ENCODE assay signal across 10 cellular contexts in the genomic region with DNA sequence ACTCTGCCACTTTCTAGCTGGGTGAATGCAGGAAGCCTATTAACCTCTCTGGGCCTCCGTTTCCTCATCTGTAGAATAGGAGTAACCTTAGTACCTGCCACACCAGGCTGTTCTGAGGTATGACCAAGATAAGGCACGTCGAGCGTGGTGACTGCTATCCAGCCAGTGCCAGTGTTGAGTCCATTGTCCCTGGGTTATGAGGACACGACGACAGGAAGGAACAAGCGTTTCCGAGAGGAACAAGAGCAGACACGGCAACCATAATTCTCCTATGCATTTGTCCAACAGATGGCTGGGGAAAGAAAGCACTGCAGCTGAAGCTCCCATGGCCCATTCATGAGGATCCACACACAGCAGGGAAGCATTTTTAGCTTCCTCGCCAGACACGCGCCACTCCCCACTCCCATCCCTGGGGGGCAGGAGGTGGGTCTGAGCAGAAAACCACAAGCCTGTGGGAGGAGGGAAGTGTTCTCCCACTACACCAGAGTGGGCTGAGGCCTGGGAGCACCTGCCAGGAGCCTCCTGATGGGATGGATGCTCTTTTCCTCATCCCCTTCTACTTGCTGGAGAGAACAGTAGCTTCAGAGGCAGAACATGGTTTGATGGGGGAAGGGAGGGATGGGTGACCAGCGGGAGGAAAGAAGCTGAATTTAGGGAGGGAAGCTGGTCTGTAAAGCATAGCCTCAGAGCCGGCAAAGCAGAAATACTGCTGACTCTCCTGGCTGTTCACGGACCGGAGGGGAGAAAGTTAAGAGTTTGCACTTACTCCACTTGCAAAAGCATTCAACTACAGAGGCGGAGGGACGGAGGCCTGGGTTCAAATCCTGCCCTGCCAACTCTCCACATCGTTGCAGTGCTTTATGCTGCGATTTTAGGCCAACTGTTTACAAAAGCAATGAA. TPM values are rescaled to one million over a fixed set of nuclear protein-coding genes. Genes with fewer than 3 reads are reported as not detected.
DNase-seq lines count a peak whose midpoint lies in the region; ATAC-seq, FAIRE-seq and TF ChIP-seq lines count a peak whose summit lies in the region.
"Had no signal": no experiment of that assay in that cellular context is flagged by ENCODE, and none has a peak within 500 bp of the region (broad histone marks: within the 10 kb centered on the region; RNA-seq: fewer than 3 reads in every experiment).

No MANE protein-coding gene starts in this region.

- H3K27ac ChIP-seq in BLaER1 = no peak overlapping the region
- H3K27ac ChIP-seq in HEK293 (ENCODE audit: extremely low read depth, low read depth, low read length) = no peak overlapping the region
- no peak overlapping the region for H3K27ac ChIP-seq in astrocyte (ENCODE audit: low read depth, low read length)

- peaks cover 23% of the 10 kb centered on the region for H3K36me3 Mint-ChIP-seq in astrocyte (ENCODE audit: low read depth, unreplicated experiment)
- H3K36me3 Mint-ChIP-seq in naive thymus-derived CD8-positive, alpha-beta T cell = peaks cover 6 to 35% (median 7%) of the 10 kb centered on the region in 3 donors

- POLR2A ChIA-PET in HEK293 (lab: Yijun Ruan, JAX) = no interaction called here
- POLR2A ChIA-PET in naive thymus-derived CD8-positive, alpha-beta T cell (lab: Charles Lee) = interaction anchor here (0.6 to 9.8 kb wide), 8 partner anchors 8 to 105 kb away, joined by 3 to 141 read pairs (median 14); no protein-coding TSS in a partner anchor

- CTCF ChIA-PET in HEK293 (lab: Yijun Ruan, JAX) = interaction anchor here (1.1 kb wide), 1 partner anchor 109 kb away, joined by 3 read pairs; no protein-coding TSS in a partner anchor

- H3K4me1 Mint-ChIP-seq in astrocyte (ENCODE audit: low read depth, unreplicated experiment) = peaks cover 44% of the 10 kb centered on the region
- peaks cover 49 to 73% (median 71%) of the 10 kb centered on the region in 4 donors for H3K4me1 Mint-ChIP-seq in naive thymus-derived CD8-positive, alpha-beta T cell

- DNase-seq in astrocyte (ENCODE audit: low read depth) (no peak), HuH-7.5 (ENCODE audit: low spot score) (no peak), foreskin melanocyte (no peak)
- no peak for DNase-seq in naive thymus-derived CD8-positive, alpha-beta T cell
- DNase-seq: NCI-H446; stimulated activated CD4-positive, alpha-beta T cell treated with anti-CD3 and anti-CD28 coated beads, Interleukin-2, amount 100 ng/mL, for 48 hours had no signal

- no peak for FAIRE-seq in astrocyte (lab: Jason Lieb, UNC)

- no peak for TF ChIP-seq CTCF in HEK293 (tag by site-specific recombination; IDR thresholded peaks at IDR 0.05)
- TF ChIP-seq CTCF in astrocyte (IDR thresholded peaks at IDR 0.05; ENCODE audit: insufficient read depth, low read depth, low read length) = no peak

- H3K4me3 ChIP-seq in BLaER1 (no peak overlapping the region), HEK293 (ENCODE audit: low read depth, low read length) (no peak overlapping the region), astrocyte (ENCODE audit: insufficient read depth, low read depth, low read length) (peak overlapping the region; percentile 85)

- H2AFZ ChIP-seq in astrocyte (ENCODE audit: low read depth, low read length) = no peak overlapping the region

- peaks cover 5% of the 10 kb centered on the region; the same call in 1 of the 2 replicates for H3K9me3 ChIP-seq in BLaER1
- no peaks in the 10 kb centered on the region for H3K9me3 ChIP-seq in HEK293 (ENCODE audit: control insufficient read depth, insufficient read depth, low read depth, low read length)
- H3K9me3 ChIP-seq in astrocyte (ENCODE audit: insufficient read depth, low read depth, low read length) = no peaks in the 10 kb centered on the region

- no peaks in the 10 kb centered on the region for H3K9me3 Mint-ChIP-seq in astrocyte (ENCODE audit: unreplicated experiment)
- H3K9me3 Mint-ChIP-seq in naive thymus-derived CD8-positive, alpha-beta T cell = no peaks in the 10 kb centered on the region

- no peaks in the 10 kb centered on the region for H3K27me3 Mint-ChIP-seq in astrocyte (ENCODE audit: low read depth, unreplicated experiment)
- H3K27me3 Mint-ChIP-seq in naive thymus-derived CD8-positive, alpha-beta T cell = no peaks in the 10 kb centered on the region

- peak overlapping the region; percentile 4 for H3K27ac Mint-ChIP-seq in astrocyte (ENCODE audit: unreplicated experiment)
- H3K27ac Mint-ChIP-seq in naive thymus-derived CD8-positive, alpha-beta T cell = peak overlapping the region; percentile 32 to 92 (median 86)

- H3K79me2 ChIP-seq in astrocyte (ENCODE audit: insufficient read depth, low read length) = peaks cover 75% of the 10 kb centered on the region

- peaks cover 19% of the 10 kb centered on the region for H3K27me3 ChIP-seq in BLaER1
- H3K27me3 ChIP-seq in astrocyte (ENCODE audit: insufficient read depth, low read length) = no peaks in the 10 kb centered on the region

- H3K36me3 ChIP-seq in BLaER1 (no peaks in the 10 kb centered on the region; the same call in 1 of the 2 replicates), HEK293 (ENCODE audit: control insufficient read depth in 2 of 2, insufficient read depth in 1 of 2, low read length in 2 of 2) (peaks cover 0 to 15% of the 10 kb centered on the region in 2 experiments; a peak in 1 of 3 replicates), astrocyte (ENCODE audit: insufficient read depth, low read length) (peaks cover 22% of the 10 kb centered on the region)

- peak overlapping the region; percentile 97 for H3K4me3 Mint-ChIP-seq in astrocyte (ENCODE audit: unreplicated experiment)
- H3K4me3 Mint-ChIP-seq in naive thymus-derived CD8-positive, alpha-beta T cell = peak overlapping the region; percentile 78 to 97 (median 92)

- ATAC-seq in naive thymus-derived CD8-positive, alpha-beta T cell = no peak
- ATAC-seq in GM18907 (IDR thresholded peaks at IDR 0.05; ENCODE audit: unreplicated experiment) (no peak), HG02798 (IDR thresholded peaks at IDR 0.05; ENCODE audit: poor library complexity, unreplicated experiment) (no peak)

- H3K4me1 ChIP-seq in BLaER1 = peaks cover 71% of the 10 kb centered on the region
- H3K4me1 ChIP-seq in HEK293 (ENCODE audit: control insufficient read depth, insufficient read depth, low read length) = peaks cover 4% of the 10 kb centered on the region; the same call in 1 of the 2 replicates
- peaks cover 27% of the 10 kb centered on the region for H3K4me1 ChIP-seq in astrocyte (ENCODE audit: insufficient read depth, low read length)

- H4K20me1 ChIP-seq in BLaER1 (peaks cover 46% of the 10 kb centered on the region; the same call in 1 of the 2 replicates), astrocyte (ENCODE audit: insufficient read depth, low read length) (peaks cover 74% of the 10 kb centered on the region)

- H3K9ac ChIP-seq in BLaER1 (no peak overlapping the region), astrocyte (ENCODE audit: low read length) (peak overlapping the region; percentile 81)

- H3K4me2 ChIP-seq in BLaER1 = peak overlapping the region; percentile 100
- H3K4me2 ChIP-seq in astrocyte (ENCODE audit: low read length) = peak overlapping the region; percentile 94

TF ChIP-seq in HEK293, 187 proteins besides CTCF, POLR2A, EP300 and RAD21 (continues in another document):
- TF ChIP-seq OSR2 (tag by site-specific recombination; IDR thresholded peaks at IDR 0.05) (0 out of 2 replicates have a peak, but pooled peaks have one; percentile 26), FEZF1 (tag by site-specific recombination; IDR thresholded peaks at IDR 0.05) (peak; percentile 22; the same call in 1 of the 2 replicates), SP3 (tag by site-specific recombination; IDR thresholded peaks at IDR 0.05) (no peak), ZNF37A (tag by site-specific recombination; IDR thresholded peaks at IDR 0.05) (no peak), GLIS1 (tag by site-specific recombination; IDR thresholded peaks at IDR 0.05) (0 out of 2 replicates have a peak, but pooled peaks have one; percentile 33), IKZF3 (tag by site-specific recombination; IDR thresholded peaks at IDR 0.05) (0 out of 2 replicates have a peak, but pooled peaks have one; percentile 15), ZNF341 (tag by site-specific recombination; IDR thresholded peaks at IDR 0.05; ENCODE audit: low read depth) (peak; percentile 50; the same call in 1 of the 2 replicates), EGR2 (tag by site-specific recombination; IDR thresholded peaks at IDR 0.05; ENCODE audit: low read depth) (peak; percentile 93), ZNF549 (tag by site-specific recombination; IDR thresholded peaks at IDR 0.05) (no peak), ZNF658 (tag by site-specific recombination; IDR thresholded peaks at IDR 0.05) (no peak), ZFHX2 (tag by site-specific recombination; conservative IDR thresholded peaks at IDR 0.05) (peak; percentile 91)
- TF ChIP-seq, protein P1, sequence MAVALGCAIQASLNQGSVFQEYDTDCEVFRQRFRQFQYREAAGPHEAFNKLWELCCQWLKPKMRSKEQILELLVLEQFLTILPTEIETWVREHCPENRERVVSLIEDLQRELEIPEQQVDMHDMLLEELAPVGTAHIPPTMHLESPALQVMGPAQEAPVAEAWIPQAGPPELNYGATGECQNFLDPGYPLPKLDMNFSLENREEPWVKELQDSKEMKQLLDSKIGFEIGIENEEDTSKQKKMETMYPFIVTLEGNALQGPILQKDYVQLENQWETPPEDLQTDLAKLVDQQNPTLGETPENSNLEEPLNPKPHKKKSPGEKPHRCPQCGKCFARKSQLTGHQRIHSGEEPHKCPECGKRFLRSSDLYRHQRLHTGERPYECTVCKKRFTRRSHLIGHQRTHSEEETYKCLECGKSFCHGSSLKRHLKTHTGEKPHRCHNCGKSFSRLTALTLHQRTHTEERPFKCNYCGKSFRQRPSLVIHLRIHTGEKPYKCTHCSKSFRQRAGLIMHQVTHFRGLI (tag by site-specific recombination; IDR thresholded peaks at IDR 0.05) = no peak
- TF ChIP-seq, protein P2, sequence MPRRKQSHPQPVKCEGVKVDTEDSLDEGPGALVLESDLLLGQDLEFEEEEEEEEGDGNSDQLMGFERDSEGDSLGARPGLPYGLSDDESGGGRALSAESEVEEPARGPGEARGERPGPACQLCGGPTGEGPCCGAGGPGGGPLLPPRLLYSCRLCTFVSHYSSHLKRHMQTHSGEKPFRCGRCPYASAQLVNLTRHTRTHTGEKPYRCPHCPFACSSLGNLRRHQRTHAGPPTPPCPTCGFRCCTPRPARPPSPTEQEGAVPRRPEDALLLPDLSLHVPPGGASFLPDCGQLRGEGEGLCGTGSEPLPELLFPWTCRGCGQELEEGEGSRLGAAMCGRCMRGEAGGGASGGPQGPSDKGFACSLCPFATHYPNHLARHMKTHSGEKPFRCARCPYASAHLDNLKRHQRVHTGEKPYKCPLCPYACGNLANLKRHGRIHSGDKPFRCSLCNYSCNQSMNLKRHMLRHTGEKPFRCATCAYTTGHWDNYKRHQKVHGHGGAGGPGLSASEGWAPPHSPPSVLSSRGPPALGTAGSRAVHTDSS (tag by site-specific recombination; IDR thresholded peaks at IDR 0.05) = no peak

RNA-seq across cellular contexts. Expression of a gene that starts 2.7 kb away (rescaled TPM):
- total RNA-seq in astrocyte = 300 and 359 TPM in 2 replicates
- 100 to 1,000 TPM in 1 of 2 experiments, 10 to 100 TPM in 1; 99.1 to 101 TPM for total RNA-seq in naive thymus-derived CD8-positive, alpha-beta T cell
- polyA plus RNA-seq in naive thymus-derived CD8-positive, alpha-beta T cell = 100 to 1,000 TPM; 341 to 512 (median 425) TPM

RNA-seq across cellular contexts. Expression of a gene that starts 33.1 kb away (rescaled TPM):
- total RNA-seq in astrocyte = 46.3 and 49.0 TPM in 2 replicates
- total RNA-seq in naive thymus-derived CD8-positive, alpha-beta T cell = 100 to 1,000 TPM; 151 to 157 TPM
- polyA plus RNA-seq in naive thymus-derived CD8-positive, alpha-beta T cell = 10 to 100 TPM; 27.4 to 50.3 (median 32.0) TPM
